1 cellular context compared by ENCODE assay signal in the genomic region with DNA sequence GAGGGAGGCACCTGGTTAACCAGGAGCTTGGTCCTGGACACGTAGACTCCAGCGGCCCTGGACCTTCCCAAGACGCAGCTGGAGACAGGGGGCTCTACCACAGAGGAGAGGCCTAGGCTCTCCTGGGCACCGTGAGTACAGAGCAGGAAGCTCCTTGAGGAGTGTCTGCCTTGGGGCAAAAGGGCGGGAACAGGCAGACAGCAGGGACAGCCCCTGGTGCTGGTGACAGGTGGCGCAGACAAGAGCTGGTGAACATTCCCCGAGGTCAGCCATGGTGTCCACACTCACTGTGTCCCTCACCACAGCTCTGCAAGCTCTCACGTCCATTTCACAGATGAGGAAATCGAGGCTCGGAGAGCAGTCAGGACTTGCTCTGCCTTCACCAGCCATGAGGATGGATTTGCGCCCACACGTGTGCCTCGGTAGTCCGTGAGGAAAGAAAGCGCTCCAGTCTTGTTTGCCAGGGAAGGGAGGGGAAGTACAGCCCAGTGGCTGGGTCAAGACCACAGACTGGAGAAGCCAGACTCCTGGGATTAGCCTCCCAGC.
TF ChIP-seq lines count a peak whose summit lies in the region.

No MANE protein-coding gene starts in this region.

TF ChIP-seq in H1, 55 proteins besides CTCF, POLR2A, EP300 and RAD21:
- TF ChIP-seq, protein P1, sequence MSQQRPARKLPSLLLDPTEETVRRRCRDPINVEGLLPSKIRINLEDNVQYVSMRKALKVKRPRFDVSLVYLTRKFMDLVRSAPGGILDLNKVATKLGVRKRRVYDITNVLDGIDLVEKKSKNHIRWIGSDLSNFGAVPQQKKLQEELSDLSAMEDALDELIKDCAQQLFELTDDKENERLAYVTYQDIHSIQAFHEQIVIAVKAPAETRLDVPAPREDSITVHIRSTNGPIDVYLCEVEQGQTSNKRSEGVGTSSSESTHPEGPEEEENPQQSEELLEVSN (IDR thresholded peaks at IDR 0.05) = peak; percentile 83
- TF ChIP-seq RFX5 (IDR thresholded peaks at IDR 0.05; ENCODE audit: borderline replicate concordance, low read depth, low read length) = no peak
TF ChIP-seq in H1: peak in this region for 1.
